22 cellular contexts compared by ENCODE assay signal in genomic region chr2:103788346-103788745, GRCh38.
DNase-seq lines count a peak whose midpoint lies in the region; ATAC-seq and TF ChIP-seq lines count a peak whose summit lies in the region.
"Had no signal": no experiment of that assay in that cellular context is flagged by ENCODE, and none has a peak within 500 bp of the region (broad histone marks: within the 10 kb centered on the region; RNA-seq: fewer than 3 reads in every experiment).

No MANE protein-coding gene starts in this region.

- in situ Hi-C loops in ACHN (cut with HindIII; ENCODE audit: low pct_ligation_motif_present, low pct_unique_long_range_greater_than_20kb, low sequenced_read_pairs): no loop called here

- no peaks in the 10 kb centered on the region for H4K20me1 ChIP-seq in neural cell (ENCODE audit: insufficient read depth)

- DNase-seq in ACHN: peak; percentile 22
- no peak for DNase-seq in activated naive CD4-positive, alpha-beta T cell treated with Interleukin-2 at 50 U/mL for 16 hours
- DNase-seq: activated CD4-positive, alpha-beta T cell treated with anti-CD3 and anti-CD28 coated beads for 1 hour; activated CD8-positive, alpha-beta T cell treated with anti-CD3 and anti-CD28 coated beads for 36 hours; central memory CD4-positive, alpha-beta T cell; esophagus squamous epithelium; foreskin melanocyte; left cardiac atrium; mesenchymal stem cell; NCI-H187 treated with DMSO at 0.1 percent for 48 hours; NCI-H2227 treated with DMSO at 0.1 percent for 48 hours; stimulated activated CD4-positive, alpha-beta T cell treated with anti-CD3 and anti-CD28 coated beads, Interleukin-2, amount 100 ng/mL, for 24 hours; transverse colon had no signal

- no peak for TF ChIP-seq RAD21 in neural cell (conservative IDR thresholded peaks at IDR 0.05)

- H3K36me3 ChIP-seq in HUES48 (ENCODE audit: control insufficient read depth, insufficient read depth, low read length) (no peaks in the 10 kb centered on the region), ectodermal cell (ENCODE audit: control insufficient read depth, insufficient read depth, low read length) (no peaks in the 10 kb centered on the region), neural cell (ENCODE audit: insufficient read depth, low read length) (no peaks in the 10 kb centered on the region)
- H3K36me3 ChIP-seq: esophagus squamous epithelium, transverse colon had no signal

- WGBS in ectodermal cell, 2 experiments: 56 to 57% methylated on average over 5 of the region's 5 CpGs

- H3K27me3 ChIP-seq in HUES48 (ENCODE audit: control insufficient read depth, insufficient read depth, low read length): peaks cover 65% of the 10 kb centered on the region
- peaks cover 8% of the 10 kb centered on the region for H3K27me3 ChIP-seq in ectodermal cell (ENCODE audit: control insufficient read depth, insufficient read depth, low read length, poor library complexity, severe bottlenecking)
- no peaks in the 10 kb centered on the region for H3K27me3 ChIP-seq in neural cell (ENCODE audit: insufficient read depth, low read depth, low read length)
- H3K27me3 ChIP-seq: esophagus squamous epithelium, transverse colon had no signal

- no peak overlapping the region for H3K4me2 ChIP-seq in neural cell (ENCODE audit: low read length)

- no peaks in the 10 kb centered on the region for H3K79me2 ChIP-seq in neural cell (replicated peaks; ENCODE audit: insufficient read depth, low read length)

- no peak for TF ChIP-seq EP300 in neural cell (conservative IDR thresholded peaks at IDR 0.05; ENCODE audit: poor library complexity, severe bottlenecking)

- no peak for ATAC-seq in GM21381 (IDR thresholded peaks at IDR 0.05; ENCODE audit: unreplicated experiment)
- no peak for ATAC-seq in GM19467 (IDR thresholded peaks at IDR 0.05; ENCODE audit: unreplicated experiment)
- ATAC-seq: activated CD8-positive, alpha-beta T cell treated with anti-CD3 and anti-CD28 coated beads for 36 hours; activated naive CD4-positive, alpha-beta T cell treated with anti-CD3 and anti-CD28 coated beads, Interleukin-2, amount 50 U/mL, for 72 hours; GM12878; left cardiac atrium; Right ventricle myocardium inferior had no signal

- H3K9me3 ChIP-seq in HUES48 (ENCODE audit: control insufficient read depth, insufficient read depth, low read length): no peaks in the 10 kb centered on the region
- no peaks in the 10 kb centered on the region for H3K9me3 ChIP-seq in ectodermal cell (ENCODE audit: control insufficient read depth, low read length)
- H3K9me3 ChIP-seq in neural cell (ENCODE audit: low read length): no peaks in the 10 kb centered on the region
- H3K9me3 ChIP-seq: esophagus squamous epithelium, transverse colon had no signal

- H3F3A ChIP-seq in neural cell (ENCODE audit: insufficient read depth, low read length, poor library complexity, severe bottlenecking): peaks cover 4% of the 10 kb centered on the region

- H3K9ac ChIP-seq in HUES48 (ENCODE audit: low read depth, low read length): no peak overlapping the region
- peak overlapping the region; percentile 5 for H3K9ac ChIP-seq in neural cell (ENCODE audit: low read length)

- no peak for TF ChIP-seq CTCF in neural cell (IDR thresholded peaks at IDR 0.05; ENCODE audit: poor library complexity, severe bottlenecking)

- no peak overlapping the region for H2AFZ ChIP-seq in neural cell (ENCODE audit: low read depth, low read length)

- H3K9me2 ChIP-seq in neural cell (ENCODE audit: insufficient read depth, low read length): no peaks in the 10 kb centered on the region

- H3K4me3 ChIP-seq in HUES48 (ENCODE audit: low read depth, low read length): no peak overlapping the region
- no peak overlapping the region for H3K4me3 ChIP-seq in ectodermal cell (ENCODE audit: insufficient read depth, low read depth, low read length)
- peak overlapping the region; percentile 18 for H3K4me3 ChIP-seq in neural cell (ENCODE audit: low read length)
- H3K4me3 ChIP-seq: esophagus squamous epithelium, GM12878, transverse colon had no signal

- H3K4me1 ChIP-seq in HUES48 (ENCODE audit: control insufficient read depth, insufficient read depth, low read length) (peaks cover 49% of the 10 kb centered on the region), ectodermal cell (ENCODE audit: control insufficient read depth, insufficient read depth, low read length) (peaks cover 22% of the 10 kb centered on the region)
- H3K4me1 ChIP-seq: esophagus squamous epithelium, transverse colon had no signal

- peak overlapping the region; percentile 50 for H3K27ac ChIP-seq in HUES48 (ENCODE audit: low read depth, low read length)
- H3K27ac ChIP-seq in ectodermal cell (ENCODE audit: insufficient read depth, low read depth, low read length, poor library complexity, severe bottlenecking): peak overlapping the region; percentile 90
- H3K27ac ChIP-seq in neural cell (ENCODE audit: low read length): no peak overlapping the region
- H3K27ac ChIP-seq: esophagus squamous epithelium, HL-60, transverse colon had no signal

TF ChIP-seq in neural cell, 6 proteins besides CTCF, POLR2A, EP300 and RAD21:
- TF ChIP-seq MXI1 (conservative IDR thresholded peaks at IDR 0.05; ENCODE audit: poor library complexity, severe bottlenecking) (no peak), TAF1 (IDR thresholded peaks at IDR 0.05; ENCODE audit: low read depth) (no peak), SMC3 (conservative IDR thresholded peaks at IDR 0.05; ENCODE audit: poor library complexity) (no peak), REST (IDR thresholded peaks at IDR 0.05; ENCODE audit: borderline replicate concordance) (no peak), POLR2AphosphoS5 (IDR thresholded peaks at IDR 0.05) (no peak), EZH2 (IDR thresholded peaks at IDR 0.05; ENCODE audit: borderline replicate concordance, insufficient read depth, low read length, poor library complexity, severe bottlenecking) (no peak)
